33 cellular contexts compared by ENCODE assay signal in the genomic region with DNA sequence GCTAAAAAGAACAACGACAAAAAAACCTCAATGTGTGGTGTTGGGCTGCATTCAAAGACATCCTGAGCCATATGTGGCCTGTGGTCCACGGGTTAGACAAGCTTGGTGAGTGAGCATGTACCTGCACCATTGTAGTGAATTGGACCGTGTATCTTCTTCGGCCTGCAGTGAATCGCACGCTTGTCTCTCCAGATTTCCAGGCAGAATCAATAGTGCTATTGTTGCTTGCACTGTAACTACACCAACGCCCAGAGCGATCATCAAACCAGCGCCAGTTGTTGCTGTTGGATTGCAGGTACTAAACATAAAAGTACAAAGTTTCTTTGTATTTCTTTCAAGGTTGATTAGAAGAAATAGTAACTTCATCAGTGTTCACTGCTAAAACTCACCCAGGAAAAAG.
"Had no signal": no experiment of that assay in that cellular context is flagged by ENCODE, and none has a peak within 500 bp of the region (broad histone marks: within the 10 kb centered on the region; RNA-seq: fewer than 3 reads in every experiment).

No MANE protein-coding gene starts in this region.

- H3K9me3 ChIP-seq: MG63 had no signal

- H3K36me3 Mint-ChIP-seq: IgD-negative memory B cell had no signal

- H3K9me3 Mint-ChIP-seq: activated CD4-positive, alpha-beta memory T cell treated with anti-CD3 and anti-CD28 coated beads, Interleukin-2, amount 10 ng/mL, durations not matched to agents 7 days and 5 days; activated naive CD8-positive, alpha-beta T cell treated with anti-CD3 and anti-CD28 coated beads for 36 hours; activated T-helper 17 cell treated with anti-CD3 and anti-CD28 coated beads, Interleukin-2, amount 50 U/mL, for 72 hours; IgD-negative memory B cell had no signal

- ATAC-seq: activated CD8-positive, alpha-beta memory T cell treated with anti-CD3 and anti-CD28 coated beads, Interleukin-2, amount 10 ng/mL, durations not matched to agents 7 days and 5 days; activated T-helper 17 cell treated with anti-CD3 and anti-CD28 coated beads, Interleukin-2, amount 50 U/mL, for 72 hours had no signal

- H3K4me2 ChIP-seq: PC-9 had no signal

- H3K27me3 Mint-ChIP-seq: activated CD4-positive, alpha-beta memory T cell treated with anti-CD3 and anti-CD28 coated beads, Interleukin-2, amount 10 ng/mL, durations not matched to agents 7 days and 5 days; activated CD8-positive, alpha-beta memory T cell treated with anti-CD3 and anti-CD28 coated beads, Interleukin-2, amount 10 ng/mL, durations not matched to agents 7 days and 5 days; activated naive CD8-positive, alpha-beta T cell treated with anti-CD3 and anti-CD28 coated beads for 36 hours; activated T-helper 17 cell treated with anti-CD3 and anti-CD28 coated beads, Interleukin-2, amount 50 U/mL, for 72 hours; brain had no signal

- H3K27ac ChIP-seq: PC-9, SK-N-MC, WERI-Rb-1 had no signal

- H2AFZ ChIP-seq: PC-9 had no signal

- H3K4me1 Mint-ChIP-seq: activated naive CD8-positive, alpha-beta T cell treated with anti-CD3 and anti-CD28 coated beads for 36 hours; brain; IgD-negative memory B cell had no signal

- H3K27me3 ChIP-seq: MG63 had no signal

- DNase-seq: activated CD4-positive, alpha-beta memory T cell treated with anti-CD3 and anti-CD28 coated beads, Interleukin-2, amount 10 ng/mL, durations not matched to agents 7 days and 5 days; activated CD4-positive, alpha-beta T cell treated with anti-CD3 and anti-CD28 coated beads for 1 hour; activated CD4-positive, alpha-beta T cell treated with anti-CD3 and anti-CD28 coated beads for 48 hours; activated CD4-positive, CD25-positive, alpha-beta regulatory T cell; activated CD8-positive, alpha-beta memory T cell treated with anti-CD3 and anti-CD28 coated beads for 24 hours; activated CD8-positive, alpha-beta memory T cell treated with anti-CD3 and anti-CD28 coated beads, Interleukin-2, amount 10 ng/mL, durations not matched to agents 7 days and 5 days; activated CD8-positive, alpha-beta memory T cell treated with anti-CD3 and anti-CD28 coated beads, Interleukin-2, amount 50 U/mL, for 48 hours; activated effector memory CD4-positive, alpha-beta T cell treated with anti-CD3 and anti-CD28 coated beads, Interleukin-2, amount 50 U/mL, for 16 hours; activated naive CD4-positive, alpha-beta T cell; activated naive CD4-positive, alpha-beta T cell treated with anti-CD3 and anti-CD28 coated beads, Interleukin-2, amount 50 U/mL, for 16 hours; activated naive CD8-positive, alpha-beta T cell treated with anti-CD3 and anti-CD28 coated beads for 36 hours; activated T-cell treated with anti-CD3 and anti-CD28 coated beads, Interleukin-2, amount 50 U/mL, for 48 hours; central memory CD4-positive, alpha-beta T cell; Karpas-422; KBM-7; MG63; NCI-H1048; NCI-H1105 treated with DMSO at 0.1 percent for 48 hours; NCI-H1436; NCI-H1694; NCI-H1930; NCI-H2081 treated with DMSO at 0.1 percent for 48 hours; NCI-H226; NCI-H446 treated with DMSO at 0.1 percent for 48 hours; NCI-H524 treated with DMSO at 0.1 percent for 48 hours; PC-9; Right ventricle myocardium superior; T1000; WERI-Rb-1 had no signal

- H3K4me3 ChIP-seq: MG63, PC-9, SK-N-MC had no signal

- H3K27ac Mint-ChIP-seq: activated CD4-positive, alpha-beta memory T cell treated with anti-CD3 and anti-CD28 coated beads, Interleukin-2, amount 10 ng/mL, durations not matched to agents 7 days and 5 days; activated CD8-positive, alpha-beta memory T cell treated with anti-CD3 and anti-CD28 coated beads, Interleukin-2, amount 10 ng/mL, durations not matched to agents 7 days and 5 days; activated naive CD8-positive, alpha-beta T cell treated with anti-CD3 and anti-CD28 coated beads for 36 hours; activated T-helper 17 cell treated with anti-CD3 and anti-CD28 coated beads, Interleukin-2, amount 50 U/mL, for 72 hours; brain; IgD-negative memory B cell had no signal

- H3K4me3 Mint-ChIP-seq: activated CD4-positive, alpha-beta memory T cell treated with anti-CD3 and anti-CD28 coated beads, Interleukin-2, amount 10 ng/mL, durations not matched to agents 7 days and 5 days; activated CD8-positive, alpha-beta memory T cell treated with anti-CD3 and anti-CD28 coated beads, Interleukin-2, amount 10 ng/mL, durations not matched to agents 7 days and 5 days; activated naive CD8-positive, alpha-beta T cell treated with anti-CD3 and anti-CD28 coated beads for 36 hours; activated T-helper 17 cell treated with anti-CD3 and anti-CD28 coated beads, Interleukin-2, amount 50 U/mL, for 72 hours; brain; IgD-negative memory B cell had no signal
